In the genomic region with DNA sequence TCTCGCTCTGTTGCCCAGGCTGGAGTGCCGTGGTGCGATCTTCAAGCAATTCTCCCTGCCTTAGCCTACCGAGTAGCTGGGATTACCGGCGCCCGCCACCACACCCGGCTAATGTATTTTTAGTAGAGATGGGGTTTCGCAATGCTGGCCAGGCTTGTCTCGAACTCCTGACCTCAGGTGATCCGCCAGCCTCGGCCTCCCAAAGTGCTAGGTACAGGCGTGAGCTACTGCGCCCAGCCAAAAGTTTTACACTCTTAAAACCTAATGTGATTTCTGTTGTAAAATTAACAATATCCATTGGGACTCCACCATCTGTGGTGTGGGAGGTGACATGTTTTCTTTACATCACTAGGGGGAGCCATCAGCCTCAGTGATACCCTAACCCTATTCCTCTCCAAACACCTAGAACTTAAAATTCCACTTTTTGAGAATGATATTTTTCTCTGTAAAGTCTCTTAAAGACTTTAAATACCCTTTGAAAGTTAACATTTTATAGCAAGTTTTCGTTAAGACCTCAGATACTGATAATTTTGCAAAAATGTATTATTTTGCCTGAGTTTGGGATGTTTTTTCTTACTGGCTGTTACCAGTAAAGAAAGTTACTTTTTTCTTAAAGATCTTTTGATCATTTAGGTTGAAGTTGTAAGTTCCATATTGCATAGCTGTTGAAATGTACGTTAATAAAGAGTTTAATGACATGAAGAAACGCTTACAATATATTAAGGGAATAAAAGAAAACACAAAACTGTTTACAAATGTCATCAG, we compare ENCODE assay signal across 9 cellular contexts. TPM values are rescaled to one million over a fixed set of nuclear protein-coding genes. Genes with fewer than 3 reads are reported as not detected.
A peak's percentile ranks its signal among the peaks of the same experiment; 100 is the strongest.
DNase-seq lines count a peak whose midpoint lies in the region; ATAC-seq lines count a peak whose summit lies in the region.
"Had no signal": no experiment of that assay in that cellular context is flagged by ENCODE, and none has a peak within 500 bp of the region (broad histone marks: within the 10 kb centered on the region; RNA-seq: fewer than 3 reads in every experiment).

No MANE protein-coding gene starts in this region.

- H3K4me3 Mint-ChIP-seq in stimulated activated naive B cell treated with anti-CD40 and anti-IgM and Interleukin-4, amounts not matched to agents 10 μg/mL and 1 μg/mL and 100 μg/mL, for 72 hours = no peak overlapping the region
- H3K4me3 Mint-ChIP-seq: CD8-positive, alpha-beta memory T cell had no signal

- H3K27me3 ChIP-seq in HAP-1 (ENCODE audit: low read depth) = 0 out of 2 replicates have a peak, but pooled peaks cover 4% of the 10 kb centered on the region

- peak; percentile 84 to 87 for ATAC-seq in stimulated activated naive B cell treated with anti-CD40 and anti-IgM and Interleukin-4, amounts not matched to agents 10 μg/mL and 1 μg/mL and 100 μg/mL, for 72 hours (replicated peaks)
- no peak for ATAC-seq in GM19395 (IDR thresholded peaks at IDR 0.05; ENCODE audit: unreplicated experiment)

- H3K4me3 ChIP-seq in HAP-1 = no peak overlapping the region

- no peaks in the 10 kb centered on the region for H3K4me1 ChIP-seq in HAP-1

- H3K9me3 ChIP-seq in HAP-1 = peaks cover 8% of the 10 kb centered on the region; the same call in 1 of the 2 replicates

- H3K36me3 Mint-ChIP-seq in stimulated activated naive B cell treated with anti-CD40 and anti-IgM and Interleukin-4, amounts not matched to agents 10 μg/mL and 1 μg/mL and 100 μg/mL, for 72 hours = peaks cover 5 to 8% of the 10 kb centered on the region in 2 donors

- H3K27me3 Mint-ChIP-seq in stimulated activated naive B cell treated with anti-CD40 and anti-IgM and Interleukin-4, amounts not matched to agents 10 μg/mL and 1 μg/mL and 100 μg/mL, for 72 hours = no peaks in the 10 kb centered on the region

- DNase-seq in DMS153 treated with DMSO at 0.1 percent for 48 hours (lab: John Stamatoyannopoulos, UW; ENCODE audit: unreplicated experiment) (peak; percentile 14), DMS153 (lab: John Stamatoyannopoulos, UW) (no peak), HAP-1 (ENCODE audit: low spot score in 2 of 2) (peak; percentile 59 to 69), NCI-H460 (ENCODE audit: extremely low read depth, low read depth) (peak; percentile 47), amniotic stem cell (lab: John Stamatoyannopoulos, UW) (peak; percentile 17), hepatic stellate cell (ENCODE audit: low spot score) (peak; percentile 66)
- DNase-seq in stimulated activated naive B cell treated with anti-CD40 and anti-IgM and Interleukin-4, amounts not matched to agents 10 μg/mL and 1 μg/mL and 100 μg/mL, for 72 hours = no peak

- H3K9me3 Mint-ChIP-seq in stimulated activated naive B cell treated with anti-CD40 and anti-IgM and Interleukin-4, amounts not matched to agents 10 μg/mL and 1 μg/mL and 100 μg/mL, for 72 hours = peaks cover 9 to 11% of the 10 kb centered on the region in 2 donors

- H3K36me3 ChIP-seq in HAP-1 (replicated peaks) = no peaks in the 10 kb centered on the region; the same call in 1 of the 2 replicates

- no peak overlapping the region for H3K27ac Mint-ChIP-seq in stimulated activated naive B cell treated with anti-CD40 and anti-IgM and Interleukin-4, amounts not matched to agents 10 μg/mL and 1 μg/mL and 100 μg/mL, for 72 hours

- no peaks in the 10 kb centered on the region for H3K4me1 Mint-ChIP-seq in stimulated activated naive B cell treated with anti-CD40 and anti-IgM and Interleukin-4, amounts not matched to agents 10 μg/mL and 1 μg/mL and 100 μg/mL, for 72 hours

- in situ Hi-C loops in HAP-1 (cut with MboI; ENCODE audit: low sequenced_read_pairs) = no loop called here

RNA-seq across cellular contexts. Expression of gene EIF2AK2, which starts 11.6 kb away (rescaled TPM):
- total RNA-seq in NCI-H460 (2014; rRNA removed; shearing (Covaris generic)) = 28.4 and 31.8 TPM in 2 replicates
- polyA plus RNA-seq in NCI-H460 (2014; cell fraction: nucleus; rRNA removed) = 15.2 and 27.1 TPM in 2 replicates

RNA-seq across cellular contexts. Expression of gene SULT6B1, which starts 20.1 kb away (rescaled TPM):
- total RNA-seq in NCI-H460 (2014; rRNA removed; shearing (Covaris generic)) = not detected in 2 replicates
- polyA plus RNA-seq in NCI-H460 (2014; cell fraction: nucleus; rRNA removed) = not detected in 2 replicates
- total RNA-seq: CD8-positive, alpha-beta memory T cell had no signal
- polyA plus RNA-seq: CD8-positive, alpha-beta memory T cell had no signal

RNA-seq across cellular contexts. Expression of gene CEBPZOS, which starts 27.9 kb away (rescaled TPM):
- total RNA-seq in NCI-H460 (2014; rRNA removed; shearing (Covaris generic)) = 61.2 and 69.0 TPM in 2 replicates
- 52.3 and 75.8 TPM in 2 replicates for polyA plus RNA-seq in NCI-H460 (2014; cell fraction: nucleus; rRNA removed)

Comparison
In these comparisons a context has a peak if more than half of its experiments do, and no peak if none do; other contexts are left out.
1. DNase-seq: peak in DMS153 treated with DMSO at 0.1 percent for 48 hours (single experiment), HAP-1 (2 of 2), NCI-H460 (single experiment), amniotic stem cell (single experiment) and hepatic stellate cell (single experiment); none in DMS153 (single experiment) and stimulated activated naive B cell treated with anti-CD40 and anti-IgM and Interleukin-4, amounts not matched to agents 10 μg/mL and 1 μg/mL and 100 μg/mL, for 72 hours (single experiment).